10 cellular contexts compared by ENCODE assay signal in genomic region chr7:2761131-2761624, GRCh38.
DNase-seq lines count a peak whose midpoint lies in the region; ATAC-seq and TF ChIP-seq lines count a peak whose summit lies in the region.
"Had no signal": no experiment of that assay in that cellular context is flagged by ENCODE, and none has a peak within 500 bp of the region (broad histone marks: within the 10 kb centered on the region; RNA-seq: fewer than 3 reads in every experiment).

No MANE protein-coding gene starts in this region.

- H3K36me3 Mint-ChIP-seq in endodermal cell (ENCODE audit: low read depth) (peaks cover 36% of the 10 kb centered on the region), osteocyte (ENCODE audit: unreplicated experiment) (peaks cover 12% of the 10 kb centered on the region)

- H3K9ac ChIP-seq in endodermal cell (ENCODE audit: extremely low read depth, low read length, poor library complexity, severe bottlenecking): no peak overlapping the region

- ATAC-seq in heart left ventricle (no peak), Right ventricle myocardium inferior (no peak), GM18519 (IDR thresholded peaks at IDR 0.05; ENCODE audit: low FRiP score, unreplicated experiment) (no peak), GM21723 (IDR thresholded peaks at IDR 0.05; ENCODE audit: unreplicated experiment) (no peak), HG03439 (IDR thresholded peaks at IDR 0.05; ENCODE audit: unreplicated experiment) (no peak)

- intact Hi-C loops in heart left ventricle (cut with DNase I) (loop anchor here in 7 of 10 donors (2.0 to 5.0 kb wide), 5 partner anchors 36 to 101 kb away; partner anchors contain the start of gene GNA12 (in 4 of the 7)), Right ventricle myocardium inferior (cut with DNase I) (loop anchor here (5.0 kb wide), 1 partner anchor 81 kb away; the partner anchor contains the start of gene GNA12), vagina (cut with DNase I) (no loop called here)

- H3K27me3 Mint-ChIP-seq in endodermal cell (ENCODE audit: insufficient read depth) (no peaks in the 10 kb centered on the region), osteocyte (ENCODE audit: unreplicated experiment) (no peaks in the 10 kb centered on the region)

- TF ChIP-seq POLR2A in heart left ventricle (IDR thresholded peaks at IDR 0.05) (no peak), vagina (IDR thresholded peaks at IDR 0.05) (no peak)

- H3K36me3 ChIP-seq in heart left ventricle: peaks cover 0 to 5% (median 0%) of the 10 kb centered on the region in 9 donors
- peaks cover 18% of the 10 kb centered on the region for H3K36me3 ChIP-seq in endodermal cell (ENCODE audit: control insufficient read depth, insufficient read depth, low read length)
- no peaks in the 10 kb centered on the region for H3K36me3 ChIP-seq in vagina

- no peak for TF ChIP-seq CTCF in heart left ventricle (IDR thresholded peaks at IDR 0.05)
- TF ChIP-seq CTCF in endodermal cell (conservative IDR thresholded peaks at IDR 0.05): no peak
- no peak for TF ChIP-seq CTCF in osteocyte (IDR thresholded peaks at IDR 0.05)
- TF ChIP-seq CTCF in vagina (IDR thresholded peaks at IDR 0.05): no peak

- peak overlapping the region; percentile 0 for H3K27ac Mint-ChIP-seq in endodermal cell
- peak overlapping the region; percentile 70 for H3K27ac Mint-ChIP-seq in osteocyte (ENCODE audit: unreplicated experiment)

- 86 to 91% (median 88%) methylated on average over 19 of the region's 19 CpGs for WGBS in heart left ventricle, 4 donors
- WGBS in endodermal cell (ENCODE audit: insufficient coverage in 1 of 2, insufficient read length in 1 of 2), 2 experiments: 95 to 97% methylated on average over 19 of the region's 19 CpGs

- H3K9me3 Mint-ChIP-seq in endodermal cell: no peaks in the 10 kb centered on the region
- no peaks in the 10 kb centered on the region for H3K9me3 Mint-ChIP-seq in osteocyte (ENCODE audit: unreplicated experiment)

- no peak overlapping the region for H3K4me3 Mint-ChIP-seq in endodermal cell
- H3K4me3 Mint-ChIP-seq in osteocyte (ENCODE audit: unreplicated experiment): no peak overlapping the region

- no peaks in the 10 kb centered on the region for H3K27me3 ChIP-seq in heart left ventricle
- H3K27me3 ChIP-seq in endodermal cell (ENCODE audit: control insufficient read depth, insufficient read depth, low read length, poor library complexity, severe bottlenecking): no peaks in the 10 kb centered on the region
- H3K27me3 ChIP-seq in vagina: no peaks in the 10 kb centered on the region

- H3K9me3 ChIP-seq in heart left ventricle (no peaks in the 10 kb centered on the region), endodermal cell (ENCODE audit: control insufficient read depth, low read length) (no peaks in the 10 kb centered on the region), vagina (no peaks in the 10 kb centered on the region)

- H3K4me1 Mint-ChIP-seq in endodermal cell: peaks cover 14% of the 10 kb centered on the region
- H3K4me1 Mint-ChIP-seq in osteocyte (ENCODE audit: unreplicated experiment): peaks cover 68% of the 10 kb centered on the region

- H3K4me3 ChIP-seq in heart left ventricle: no peak overlapping the region
- H3K4me3 ChIP-seq in endodermal cell (ENCODE audit: low read length): no peak overlapping the region
- no peak overlapping the region for H3K4me3 ChIP-seq in vagina

- DNase-seq in heart left ventricle (peak in 1 of 5 donors; percentile 51), Right ventricle myocardium inferior (ENCODE audit: missing footprints) (no peak), endodermal cell (no peak), osteocyte (ENCODE audit: extremely low spot score, unreplicated experiment) (no peak), vagina (ENCODE audit: extremely low spot score in 2 of 2) (no peak)
- DNase-seq: DND-41; effector memory CD4-positive, alpha-beta T cell had no signal

- H3K27ac ChIP-seq in heart left ventricle: peak overlapping the region in 11 of 12 donors; percentile 80 to 98 (median 91)
- no peak overlapping the region for H3K27ac ChIP-seq in endodermal cell (ENCODE audit: low read depth, low read length)
- peak overlapping the region; percentile 97 for H3K27ac ChIP-seq in vagina

- H3K4me1 ChIP-seq in heart left ventricle (peaks cover 16 to 79% (median 63%) of the 10 kb centered on the region in 12 donors), endodermal cell (ENCODE audit: control insufficient read depth, insufficient read depth, low read length) (no peaks in the 10 kb centered on the region), vagina (peaks cover 76% of the 10 kb centered on the region)
